ENCODE assay signal across 3 cellular contexts in the genomic region with DNA sequence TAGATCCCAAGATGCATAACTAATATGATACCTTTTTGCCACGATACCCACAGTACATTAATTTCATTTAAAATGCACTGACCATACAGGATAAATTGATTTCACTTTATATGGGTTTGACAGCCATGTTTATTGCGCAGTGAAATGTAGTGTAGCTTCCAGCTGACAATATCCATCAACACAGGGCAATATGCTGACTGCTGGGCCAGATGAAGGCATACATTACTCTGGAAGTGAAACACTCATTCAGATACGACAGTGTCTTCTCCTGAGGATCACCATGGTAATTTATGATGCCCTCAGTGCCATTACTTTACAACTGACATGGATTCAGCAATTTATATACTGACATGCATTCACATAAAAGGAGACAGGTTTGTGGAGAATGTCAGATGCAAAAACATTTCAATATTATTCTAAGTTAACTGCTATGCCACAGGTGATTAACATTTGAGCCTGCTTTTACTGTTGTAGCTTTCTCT.
"Had no signal": no experiment of that assay in that cellular context is flagged by ENCODE, and none has a peak within 500 bp of the region (broad histone marks: within the 10 kb centered on the region; RNA-seq: fewer than 3 reads in every experiment).

No MANE protein-coding gene starts in this region.

- ATAC-seq: GM12878 had no signal

- DNase-seq: GDM1, GF-D8 had no signal

- H3K4me3 ChIP-seq: GM12878 had no signal
